ENCODE assay signal across 8 cellular contexts in genomic region chr11:8017894-8018741, GRCh38. TPM values are rescaled to one million over a fixed set of nuclear protein-coding genes. Genes with fewer than 3 reads are reported as not detected.
DNase-seq lines count a peak whose midpoint lies in the region; ATAC-seq and TF ChIP-seq lines count a peak whose summit lies in the region.

No MANE protein-coding gene starts in this region.

- ATAC-seq in activated CD8-positive, alpha-beta T cell treated with anti-CD3 and anti-CD28 coated beads for 36 hours: no peak
- ATAC-seq in left cardiac atrium: peak; percentile 29 to 47
- ATAC-seq in esophagus mucosa: no peak
- ATAC-seq in HG03280 (IDR thresholded peaks at IDR 0.05; ENCODE audit: unreplicated experiment): no peak

- POLR2A ChIA-PET in activated CD8-positive, alpha-beta T cell treated with anti-CD3 and anti-CD28 coated beads for 36 hours (lab: Charles Lee): interaction anchor here (1.2 to 1.7 kb wide), 2 partner anchors 15 to 81 kb away, joined by 3 read pairs; no protein-coding TSS in a partner anchor

- TF ChIP-seq CTCF in activated CD8-positive, alpha-beta T cell treated with anti-CD3 and anti-CD28 coated beads for 36 hours (IDR thresholded peaks at IDR 0.05): no peak
- no peak for TF ChIP-seq CTCF in retinal pigment epithelial cell (conservative IDR thresholded peaks at IDR 0.05; ENCODE audit: low read depth, low read length)

- peak overlapping the region; percentile 20 for H3K27ac Mint-ChIP-seq in activated CD8-positive, alpha-beta T cell treated with anti-CD3 and anti-CD28 coated beads for 36 hours

- peak overlapping the region; percentile 61 for H3K4me3 Mint-ChIP-seq in activated CD8-positive, alpha-beta T cell treated with anti-CD3 and anti-CD28 coated beads for 36 hours

- intact Hi-C loops in activated CD8-positive, alpha-beta T cell treated with anti-CD3 and anti-CD28 coated beads for 36 hours (cut with micrococcal nuclease): no loop called here
- intact Hi-C loops in left cardiac atrium (cut with DNase I): no loop called here

- no peaks in the 10 kb centered on the region for H3K36me3 ChIP-seq in HAP-1 (replicated peaks)

- no peaks in the 10 kb centered on the region for H3K36me3 Mint-ChIP-seq in activated CD8-positive, alpha-beta T cell treated with anti-CD3 and anti-CD28 coated beads for 36 hours (ENCODE audit: low read depth)

- in situ Hi-C loops in HAP-1 (cut with MboI; ENCODE audit: low sequenced_read_pairs): no loop called here

- CTCF ChIA-PET in activated CD8-positive, alpha-beta T cell treated with anti-CD3 and anti-CD28 coated beads for 36 hours (lab: Charles Lee): interaction anchor here (3.2 to 5.5 kb wide), 3 partner anchors 12 to 81 kb away, joined by 15 to 35 read pairs (median 25); no protein-coding TSS in a partner anchor

- DNase-seq in HAP-1 (ENCODE audit: low spot score in 2 of 2): no peak
- DNase-seq in activated CD8-positive, alpha-beta T cell treated with anti-CD3 and anti-CD28 coated beads for 36 hours: no peak
- DNase-seq in left cardiac atrium: no peak
- DNase-seq in retinal pigment epithelial cell (ENCODE audit: low read depth): no peak
- no peak for DNase-seq in stimulated activated CD4-positive, alpha-beta T cell treated with anti-CD3 and anti-CD28 coated beads, Interleukin-1b, Interleukin-23, amount 100 ng/mL, for 48 hours
- no peak for DNase-seq in activated gamma-delta T cell treated with Interleukin-2 at 50 U/mL for 16 hours

- H3K4me1 ChIP-seq in HAP-1: no peaks in the 10 kb centered on the region; the same call in 1 of the 2 replicates

- no peaks in the 10 kb centered on the region for H3K9me3 ChIP-seq in HAP-1

- H3K4me3 ChIP-seq in HAP-1 (peak overlapping the region; percentile 51), retinal pigment epithelial cell (ENCODE audit: low read length) (peak overlapping the region; percentile 47)

- H3K9me3 Mint-ChIP-seq in activated CD8-positive, alpha-beta T cell treated with anti-CD3 and anti-CD28 coated beads for 36 hours: no peaks in the 10 kb centered on the region

- H3K27me3 ChIP-seq in HAP-1 (ENCODE audit: low read depth): 0 out of 2 replicates have a peak, but pooled peaks cover 2% of the 10 kb centered on the region

- peaks cover 11% of the 10 kb centered on the region for H3K4me1 Mint-ChIP-seq in activated CD8-positive, alpha-beta T cell treated with anti-CD3 and anti-CD28 coated beads for 36 hours (ENCODE audit: low read depth)

- peaks cover 32% of the 10 kb centered on the region for H3K27me3 Mint-ChIP-seq in activated CD8-positive, alpha-beta T cell treated with anti-CD3 and anti-CD28 coated beads for 36 hours

RNA-seq across cellular contexts. Expression of gene EIF3F, which starts 31.0 kb away (rescaled TPM):
- total RNA-seq in activated CD8-positive, alpha-beta T cell treated with anti-CD3 and anti-CD28 coated beads for 36 hours: 100 to 1,000 TPM; 303 to 309 TPM
- total RNA-seq in left cardiac atrium (100 to 1,000 TPM; 141 to 142 TPM), esophagus mucosa (206 TPM)

RNA-seq across cellular contexts. Expression of gene NLRP10, which starts 52.9 kb away (rescaled TPM):
- not detected for total RNA-seq in activated CD8-positive, alpha-beta T cell treated with anti-CD3 and anti-CD28 coated beads for 36 hours
- not detected for total RNA-seq in left cardiac atrium
- total RNA-seq in esophagus mucosa: not detected

Comparison
In these comparisons a context has a peak if more than half of its experiments do, and no peak if none do; other contexts are left out.
1. ATAC-seq: peak in left cardiac atrium (2 of 2); none in activated CD8-positive, alpha-beta T cell treated with anti-CD3 and anti-CD28 coated beads for 36 hours (single experiment), esophagus mucosa (single experiment) and HG03280 (single experiment).